Comparison of ENCODE assay signal across 18 cellular contexts in the genomic region with DNA sequence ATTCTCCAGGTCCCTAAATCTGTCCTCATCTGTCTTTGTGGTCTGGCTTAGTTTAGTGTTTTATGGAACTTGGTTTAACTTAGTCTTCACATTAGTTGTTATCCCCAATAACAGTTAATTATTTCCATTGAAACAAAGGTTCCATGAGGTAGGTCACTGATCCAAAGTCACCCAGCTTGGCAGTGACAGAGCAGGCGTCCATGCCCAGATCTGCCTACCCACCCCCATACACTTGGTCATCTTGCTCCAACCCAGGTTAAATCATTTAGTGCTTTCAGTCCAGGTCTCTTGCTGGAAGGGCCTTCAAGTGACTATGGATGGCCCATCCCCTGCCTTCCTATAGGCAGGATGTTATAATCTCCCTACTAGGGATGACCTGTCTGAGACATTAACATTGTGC.
"Had no signal": no experiment of that assay in that cellular context is flagged by ENCODE, and none has a peak within 500 bp of the region (broad histone marks: within the 10 kb centered on the region; RNA-seq: fewer than 3 reads in every experiment).

No MANE protein-coding gene starts in this region.

- H3K27ac Mint-ChIP-seq: endodermal cell; immature natural killer cell; naive thymus-derived CD4-positive, alpha-beta T cell; stimulated activated effector memory CD8-positive, alpha-beta T cell treated with anti-CD3 and anti-CD28 coated beads, Interleukin-12 subunit alpha, Interleukin-12 subunit beta, amount 100 ng/mL, for 72 hours had no signal

- H3K27me3 ChIP-seq: colonic mucosa, foreskin keratinocyte, neutrophil, right atrium auricular region, transverse colon had no signal

- H3K36me3 Mint-ChIP-seq: immature natural killer cell; naive thymus-derived CD4-positive, alpha-beta T cell; stimulated activated effector memory CD8-positive, alpha-beta T cell treated with anti-CD3 and anti-CD28 coated beads, Interleukin-12 subunit alpha, Interleukin-12 subunit beta, amount 100 ng/mL, for 72 hours had no signal

- H3K4me3 ChIP-seq: colonic mucosa, right atrium auricular region, thoracic aorta, transverse colon had no signal

- H3K9me3 Mint-ChIP-seq: endodermal cell; stimulated activated effector memory CD8-positive, alpha-beta T cell treated with anti-CD3 and anti-CD28 coated beads, Interleukin-12 subunit alpha, Interleukin-12 subunit beta, amount 100 ng/mL, for 72 hours had no signal

- ATAC-seq: foreskin keratinocyte; naive thymus-derived CD4-positive, alpha-beta T cell; stimulated activated effector memory CD8-positive, alpha-beta T cell treated with anti-CD3 and anti-CD28 coated beads, Interleukin-12 subunit alpha, Interleukin-12 subunit beta, amount 100 ng/mL, for 72 hours; stimulated activated naive CD8-positive, alpha-beta T cell treated with anti-CD3 and anti-CD28 coated beads, Interleukin-15, Interleukin-2, amounts not matched to agents 100 U/mL and 50 U/mL, for 24 hours had no signal

- H3K4me1 Mint-ChIP-seq: endodermal cell; immature natural killer cell; naive thymus-derived CD4-positive, alpha-beta T cell; stimulated activated effector memory CD8-positive, alpha-beta T cell treated with anti-CD3 and anti-CD28 coated beads, Interleukin-12 subunit alpha, Interleukin-12 subunit beta, amount 100 ng/mL, for 72 hours had no signal

- H3K36me3 ChIP-seq: colonic mucosa, neutrophil, right atrium auricular region, thoracic aorta, transverse colon had no signal

- H3K4me1 ChIP-seq: colonic mucosa, foreskin keratinocyte had no signal

- DNase-seq: cerebellar nuclear complex; colonic mucosa; dermis blood vessel endothelial cell; effector CD4-positive, alpha-beta T cell; endodermal cell; erythroblast; foreskin keratinocyte; immature natural killer cell; left cardiac atrium; naive thymus-derived CD4-positive, alpha-beta T cell; stimulated activated CD4-positive, alpha-beta T cell treated with anti-CD3 and anti-CD28 coated beads, Interleukin-4, amount 100 ng/mL, for 1 hour; stimulated activated CD8-positive, alpha-beta memory T cell treated with anti-CD3 and anti-CD28 coated beads, Interleukin-4, amount 100 ng/mL, for 48 hours; stimulated activated naive CD8-positive, alpha-beta T cell treated with anti-CD3 and anti-CD28 coated beads, Interleukin-15, Interleukin-2, amounts not matched to agents 100 U/mL and 50 U/mL, for 24 hours; transverse colon had no signal

- H3K9me3 ChIP-seq: colonic mucosa, neutrophil, right atrium auricular region, thoracic aorta, transverse colon had no signal

- H3K4me3 Mint-ChIP-seq: endodermal cell; immature natural killer cell; naive thymus-derived CD4-positive, alpha-beta T cell; stimulated activated effector memory CD8-positive, alpha-beta T cell treated with anti-CD3 and anti-CD28 coated beads, Interleukin-12 subunit alpha, Interleukin-12 subunit beta, amount 100 ng/mL, for 72 hours had no signal

- H3K27ac ChIP-seq: colonic mucosa, foreskin keratinocyte, neutrophil, right atrium auricular region, thoracic aorta, transverse colon had no signal
